12 cellular contexts compared by ENCODE assay signal in genomic region chr18:34225218-34225553, GRCh38. TPM values are rescaled to one million over a fixed set of nuclear protein-coding genes. Genes with fewer than 3 reads are reported as not detected.
DNase-seq lines count a peak whose midpoint lies in the region; ATAC-seq and TF ChIP-seq lines count a peak whose summit lies in the region.
"Had no signal": no experiment of that assay in that cellular context is flagged by ENCODE, and none has a peak within 500 bp of the region (broad histone marks: within the 10 kb centered on the region; RNA-seq: fewer than 3 reads in every experiment).

No MANE protein-coding gene starts in this region.

- H3K27ac ChIP-seq in left ventricle myocardium inferior (replicated peaks): no peak overlapping the region
- no peak overlapping the region for H3K27ac ChIP-seq in coronary artery
- H3K27ac ChIP-seq in urinary bladder (ENCODE audit: low read depth): no peak overlapping the region

- WGBS in urinary bladder: 10% methylated on average over 3 of the region's 3 CpGs

- H3K27me3 Mint-ChIP-seq in neural crest cell (ENCODE audit: low read depth): peaks cover 89% of the 10 kb centered on the region

- peaks cover 36% of the 10 kb centered on the region for H3K4me1 ChIP-seq in left ventricle myocardium inferior
- H3K4me1 ChIP-seq in urinary bladder (ENCODE audit: insufficient read depth): no peaks in the 10 kb centered on the region

- H3K36me3 Mint-ChIP-seq in neural crest cell (ENCODE audit: low read depth): no peaks in the 10 kb centered on the region
- H3K36me3 Mint-ChIP-seq: natural killer cell had no signal

- H3K9me3 Mint-ChIP-seq in neural crest cell: no peaks in the 10 kb centered on the region

- no peaks in the 10 kb centered on the region for H3K36me3 ChIP-seq in left ventricle myocardium inferior
- H3K36me3 ChIP-seq in urinary bladder (ENCODE audit: insufficient read depth): no peaks in the 10 kb centered on the region

- H3K9me3 ChIP-seq in left ventricle myocardium inferior (replicated peaks): no peaks in the 10 kb centered on the region

- TF ChIP-seq CTCF in left ventricle myocardium inferior (IDR thresholded peaks at IDR 0.05; ENCODE audit: borderline replicate concordance) (no peak), coronary artery (IDR thresholded peaks at IDR 0.05) (peak; percentile 12), neural crest cell (conservative IDR thresholded peaks at IDR 0.05) (peak; percentile 13)

- H3K4me1 Mint-ChIP-seq in neural crest cell: peaks cover 22% of the 10 kb centered on the region
- H3K4me1 Mint-ChIP-seq: activated T-helper 17 cell treated with anti-CD3 and anti-CD28 coated beads, Interleukin-2, amount 50 U/mL, for 72 hours; natural killer cell had no signal

- peak overlapping the region; percentile 89 for H3K4me3 Mint-ChIP-seq in neural crest cell
- H3K4me3 Mint-ChIP-seq: activated T-helper 17 cell treated with anti-CD3 and anti-CD28 coated beads, Interleukin-2, amount 50 U/mL, for 72 hours; natural killer cell; T-helper 2 cell treated with Interferon-gamma antibody and Interleukin-4, amounts not matched to agents 5 μg/mL and 100 μg/mL, for 36 hours had no signal

- H3K4me3 ChIP-seq in left ventricle myocardium inferior (peak overlapping the region; percentile 63), coronary artery (peak overlapping the region; percentile 72), urinary bladder (ENCODE audit: low read depth, low read length) (peak overlapping the region; percentile 30)

- no peak for DNase-seq in left ventricle myocardium inferior
- no peak for DNase-seq in left cardiac atrium
- DNase-seq in coronary artery (ENCODE audit: low spot score): no peak
- no peak for DNase-seq in neural crest cell (ENCODE audit: low read depth, low spot score)
- DNase-seq in ACHN: no peak
- DNase-seq: activated CD4-positive, alpha-beta T cell treated with anti-CD3 and anti-CD28 coated beads, Interleukin-2, amount 50 U/mL, for 48 hours; natural killer cell had no signal

- H3K27me3 ChIP-seq in left ventricle myocardium inferior (ENCODE audit: low read depth): peaks cover 96% of the 10 kb centered on the region

- H3K27ac Mint-ChIP-seq in neural crest cell (ENCODE audit: unreplicated experiment): no peak overlapping the region
- H3K27ac Mint-ChIP-seq: activated T-helper 17 cell treated with anti-CD3 and anti-CD28 coated beads, Interleukin-2, amount 50 U/mL, for 72 hours; natural killer cell; T-helper 2 cell treated with Interferon-gamma antibody and Interleukin-4, amounts not matched to agents 5 μg/mL and 100 μg/mL, for 36 hours had no signal

- intact Hi-C loops in left ventricle myocardium inferior (cut with micrococcal nuclease) (no loop called here), left cardiac atrium (cut with DNase I) (no loop called here)

- ATAC-seq in left cardiac atrium: no peak
- ATAC-seq in HG03159 (IDR thresholded peaks at IDR 0.05; ENCODE audit: unreplicated experiment): no peak
- ATAC-seq in GM21737 (IDR thresholded peaks at IDR 0.05; ENCODE audit: unreplicated experiment): no peak
- ATAC-seq: activated T-helper 17 cell treated with anti-CD3 and anti-CD28 coated beads, Interleukin-2, amount 50 U/mL, for 72 hours; natural killer cell had no signal

- in situ Hi-C loops in ACHN (cut with HindIII; ENCODE audit: low pct_ligation_motif_present, low pct_unique_long_range_greater_than_20kb, low sequenced_read_pairs): no loop called here

RNA-seq across cellular contexts. Expression of gene NOL4, which starts 0.5 kb away (rescaled TPM):
- not detected for total RNA-seq in left ventricle myocardium inferior
- total RNA-seq in left cardiac atrium: under 1 TPM; 0.24 to 0.31 TPM
- total RNA-seq in neural crest cell: 0.14 and 0.63 TPM in 2 replicates
- 1.3 TPM for total RNA-seq in urinary bladder
- polyA plus RNA-seq in urinary bladder: 1.3 TPM
- total RNA-seq: activated T-helper 17 cell treated with anti-CD3 and anti-CD28 coated beads, Interleukin-2, amount 50 U/mL, for 72 hours; natural killer cell had no signal
